Comparison of ENCODE assay signal across 1 cellular context in the genomic region with DNA sequence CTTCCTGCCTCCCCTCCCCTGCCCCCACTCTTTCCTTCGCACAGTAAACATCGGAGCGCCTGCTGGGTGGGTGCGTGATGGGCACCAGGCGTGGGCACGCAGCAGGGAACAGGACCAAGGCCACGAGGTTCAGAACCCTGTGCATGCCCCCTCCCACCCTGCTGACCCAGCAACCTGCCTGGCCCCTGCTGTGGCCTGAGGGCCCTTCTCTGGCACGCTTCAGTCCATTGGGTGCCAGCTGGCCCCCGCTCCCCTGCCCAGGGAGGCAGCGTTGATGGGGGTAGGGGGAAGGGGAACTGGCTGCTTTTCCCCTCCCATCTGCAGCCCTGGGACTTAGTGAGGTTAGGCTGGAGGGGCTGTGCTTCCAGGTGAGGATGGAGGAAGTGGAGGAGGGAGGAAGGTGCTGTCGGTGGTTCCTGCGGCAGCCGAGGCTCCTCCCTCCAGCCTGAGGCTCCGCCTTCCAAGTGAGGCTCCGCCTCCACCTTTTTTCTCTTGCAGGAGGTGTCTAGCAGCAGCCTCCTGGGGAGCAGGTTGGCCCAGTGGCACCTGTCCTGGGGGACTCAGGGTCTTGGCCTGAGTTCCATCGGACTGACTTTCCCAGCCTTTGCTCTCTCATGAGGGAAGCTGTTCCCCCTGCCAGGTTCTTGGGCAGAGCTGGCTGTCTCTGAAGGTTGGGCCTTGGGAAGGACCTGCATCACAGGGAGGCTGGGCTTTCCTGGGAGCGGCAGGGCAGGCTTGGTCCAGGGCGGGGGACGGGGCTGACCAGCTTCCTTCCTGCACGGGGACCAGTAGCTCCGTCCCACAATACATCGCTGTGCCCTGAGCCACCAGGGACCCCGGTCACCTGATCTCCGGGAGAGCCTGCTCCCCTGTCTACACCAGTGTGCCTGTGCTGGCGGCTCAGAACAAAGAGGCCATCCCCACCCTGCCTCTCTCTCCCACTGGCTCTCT.
TF ChIP-seq lines count a peak whose summit lies in the region.

No MANE protein-coding gene starts in this region.

TF ChIP-seq in WTC11, 78 proteins besides CTCF, POLR2A, EP300 and RAD21 (continued from another document):
- TF ChIP-seq NR3C1 (CRISPR knock-in tag; conservative IDR thresholded peaks at IDR 0.05; ENCODE audit: low read depth) (no peak), ETV6 (CRISPR knock-in tag; IDR thresholded peaks at IDR 0.05) (no peak), CREB1 (CRISPR knock-in tag; IDR thresholded peaks at IDR 0.05) (no peak), FOXK1 (CRISPR knock-in tag; IDR thresholded peaks at IDR 0.05) (no peak)
- TF ChIP-seq, protein P1, sequence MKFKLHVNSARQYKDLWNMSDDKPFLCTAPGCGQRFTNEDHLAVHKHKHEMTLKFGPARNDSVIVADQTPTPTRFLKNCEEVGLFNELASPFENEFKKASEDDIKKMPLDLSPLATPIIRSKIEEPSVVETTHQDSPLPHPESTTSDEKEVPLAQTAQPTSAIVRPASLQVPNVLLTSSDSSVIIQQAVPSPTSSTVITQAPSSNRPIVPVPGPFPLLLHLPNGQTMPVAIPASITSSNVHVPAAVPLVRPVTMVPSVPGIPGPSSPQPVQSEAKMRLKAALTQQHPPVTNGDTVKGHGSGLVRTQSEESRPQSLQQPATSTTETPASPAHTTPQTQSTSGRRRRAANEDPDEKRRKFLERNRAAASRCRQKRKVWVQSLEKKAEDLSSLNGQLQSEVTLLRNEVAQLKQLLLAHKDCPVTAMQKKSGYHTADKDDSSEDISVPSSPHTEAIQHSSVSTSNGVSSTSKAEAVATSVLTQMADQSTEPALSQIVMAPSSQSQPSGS (CRISPR knock-in tag; IDR thresholded peaks at IDR 0.05; ENCODE audit: borderline replicate concordance, low read depth) = no peak
- TF ChIP-seq, protein P2, sequence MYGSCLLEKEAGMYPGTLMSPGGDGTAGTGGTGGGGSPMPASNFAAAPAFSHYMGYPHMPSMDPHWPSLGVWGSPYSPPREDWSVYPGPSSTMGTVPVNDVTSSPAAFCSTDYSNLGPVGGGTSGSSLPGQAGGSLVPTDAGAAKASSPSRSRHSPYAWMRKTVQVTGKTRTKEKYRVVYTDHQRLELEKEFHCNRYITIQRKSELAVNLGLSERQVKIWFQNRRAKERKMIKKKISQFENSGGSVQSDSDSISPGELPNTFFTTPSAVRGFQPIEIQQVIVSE (CRISPR knock-in tag; IDR thresholded peaks at IDR 0.05; ENCODE audit: borderline replicate concordance) = no peak
